1 cellular context compared by ENCODE assay signal in genomic region chr14:49879683-49880204, GRCh38.
A peak's percentile ranks its signal among the peaks of the same experiment; 100 is the strongest.
TF ChIP-seq lines count a peak whose summit lies in the region.

No MANE protein-coding gene starts in this region.

TF ChIP-seq in K562, 482 proteins besides CTCF, POLR2A, EP300 and RAD21 (continued from another document):
- TF ChIP-seq ATF3 (IDR thresholded peaks at IDR 0.05): peak; percentile 74
- TF ChIP-seq ATF3 (CRISPR knock-in tag; conservative IDR thresholded peaks at IDR 0.05): no peak
- TF ChIP-seq REST (CRISPR knock-in tag; IDR thresholded peaks at IDR 0.05; ENCODE audit: low read depth): no peak
- no peak for TF ChIP-seq CREBBP (IDR thresholded peaks at IDR 0.05; ENCODE audit: low read depth, low read length)
- TF ChIP-seq THRB (CRISPR knock-in tag; conservative IDR thresholded peaks at IDR 0.05): no peak
- TF ChIP-seq CHD4 (IDR thresholded peaks at IDR 0.05; ENCODE audit: insufficient read depth, insufficient replicate concordance, low read depth, low read length, poor library complexity, severe bottlenecking): no peak
